7 cellular contexts compared by ENCODE assay signal in genomic region chr19:8580710-8581281, GRCh38. TPM values are rescaled to one million over a fixed set of nuclear protein-coding genes. Genes with fewer than 3 reads are reported as not detected.
DNase-seq lines count a peak whose midpoint lies in the region; ATAC-seq and TF ChIP-seq lines count a peak whose summit lies in the region.

No MANE protein-coding gene starts in this region.

- intact Hi-C loops in activated naive CD4-positive, alpha-beta T cell treated with anti-CD3 and anti-CD28 coated beads for 36 hours (cut with micrococcal nuclease), result loop anchor here (1.0 to 2.0 kb wide), 4 partner anchors 43 to 226 kb away; no protein-coding TSS in a partner anchor
- intact Hi-C loops in head of caudate nucleus (cut with DNase I), result no loop called here
- intact Hi-C loops in aorta (cut with DNase I), result loop anchor here (2.0 to 5.0 kb wide), 2 partner anchors 62 kb away; no protein-coding TSS in a partner anchor

- H3K36me3 ChIP-seq in aorta (ENCODE audit: control insufficient read depth in 1 of 2, insufficient read depth in 2 of 2, low read length in 1 of 2), result no peaks in the 10 kb centered on the region

- TF ChIP-seq CTCF in GM12873 (IDR thresholded peaks at IDR 0.05; ENCODE audit: insufficient read depth, low read depth, low read length, missing control alignments) (peak; percentile 98), progenitor cell of endocrine pancreas (IDR thresholded peaks at IDR 0.05; ENCODE audit: unreplicated experiment) (peak; percentile 100)

- DNase-seq in Kasumi-1 (lab: John Stamatoyannopoulos, UW), result peak; percentile 84
- peak; percentile 52 for DNase-seq in SKM-1 (lab: John Stamatoyannopoulos, UW; ENCODE audit: unreplicated experiment)
- peak; percentile 92 for DNase-seq in activated naive CD4-positive, alpha-beta T cell treated with anti-CD3 and anti-CD28 coated beads for 36 hours
- peak; percentile 39 to 86 (median 72) for DNase-seq in head of caudate nucleus
- DNase-seq in progenitor cell of endocrine pancreas (ENCODE audit: low spot score, unreplicated experiment), result peak; percentile 76
- DNase-seq in aorta, result peak; percentile 87 to 93

- H3K4me1 Mint-ChIP-seq in activated naive CD4-positive, alpha-beta T cell treated with anti-CD3 and anti-CD28 coated beads for 36 hours (ENCODE audit: low read depth), result peaks cover 32% of the 10 kb centered on the region
- H3K4me1 Mint-ChIP-seq in progenitor cell of endocrine pancreas (ENCODE audit: low read depth), result no peaks in the 10 kb centered on the region

- 6% methylated on average over 21 of the region's 21 CpGs for WGBS in aorta, 2 donors

- H3K9me3 ChIP-seq in aorta (ENCODE audit: control insufficient read depth, low read length), result no peaks in the 10 kb centered on the region

- no peaks in the 10 kb centered on the region for H3K27me3 Mint-ChIP-seq in activated naive CD4-positive, alpha-beta T cell treated with anti-CD3 and anti-CD28 coated beads for 36 hours (ENCODE audit: low read depth)
- H3K27me3 Mint-ChIP-seq in progenitor cell of endocrine pancreas, result peaks cover 24% of the 10 kb centered on the region

- CTCF ChIA-PET in activated naive CD4-positive, alpha-beta T cell treated with anti-CD3 and anti-CD28 coated beads for 36 hours (lab: Charles Lee), result interaction anchor here (0.6 to 7.2 kb wide), 31 partner anchors 14 to 475 kb away, joined by 3 to 103 read pairs (median 4); partner anchors contain the start of genes MARCHF2 and ZNF414

- no peaks in the 10 kb centered on the region for H3K4me1 ChIP-seq in aorta (ENCODE audit: control insufficient read depth in 1 of 2, insufficient read depth in 2 of 2, low read length in 2 of 2)

- no peak overlapping the region for H3K4me3 ChIP-seq in aorta (ENCODE audit: low read length in 2 of 2)

- no peak overlapping the region for H3K27ac ChIP-seq in aorta (ENCODE audit: low read depth in 1 of 2, low read length in 2 of 2)

- H3K27me3 ChIP-seq in aorta (ENCODE audit: control insufficient read depth in 1 of 2, insufficient read depth in 2 of 2, low read length in 1 of 2), result no peaks in the 10 kb centered on the region

- peak; percentile 90 for ATAC-seq in aorta (ENCODE audit: low FRiP score)

- H3K9me3 Mint-ChIP-seq in activated naive CD4-positive, alpha-beta T cell treated with anti-CD3 and anti-CD28 coated beads for 36 hours, result no peaks in the 10 kb centered on the region
- H3K9me3 Mint-ChIP-seq in progenitor cell of endocrine pancreas (ENCODE audit: low read depth), result no peaks in the 10 kb centered on the region

- H3K4me3 Mint-ChIP-seq in activated naive CD4-positive, alpha-beta T cell treated with anti-CD3 and anti-CD28 coated beads for 36 hours, result no peak overlapping the region
- no peak overlapping the region for H3K4me3 Mint-ChIP-seq in progenitor cell of endocrine pancreas (ENCODE audit: low read depth)

- H3K36me3 Mint-ChIP-seq in activated naive CD4-positive, alpha-beta T cell treated with anti-CD3 and anti-CD28 coated beads for 36 hours (ENCODE audit: low read depth), result no peaks in the 10 kb centered on the region
- H3K36me3 Mint-ChIP-seq in progenitor cell of endocrine pancreas (ENCODE audit: insufficient read depth), result no peaks in the 10 kb centered on the region

- no peak overlapping the region for H3K27ac Mint-ChIP-seq in activated naive CD4-positive, alpha-beta T cell treated with anti-CD3 and anti-CD28 coated beads for 36 hours
- H3K27ac Mint-ChIP-seq in progenitor cell of endocrine pancreas, result no peak overlapping the region

RNA-seq across cellular contexts. Expression of gene MYO1F, which starts 3.6 kb away (rescaled TPM):
- total RNA-seq in activated naive CD4-positive, alpha-beta T cell treated with anti-CD3 and anti-CD28 coated beads for 36 hours, result 1 to 10 TPM; 2.0 to 2.2 TPM
- total RNA-seq in progenitor cell of endocrine pancreas (0.16 and 0.55 TPM in 2 replicates), aorta (10 to 100 TPM; 30.3 to 63.8 TPM)
- 10 to 100 TPM in 1 of 2 donors, 1 to 10 TPM in 1; 2.1 to 10.0 TPM for polyA plus RNA-seq in aorta

RNA-seq across cellular contexts. Expression of gene ADAMTS10, which starts 29.7 kb away (rescaled TPM):
- 1 to 10 TPM; 3.3 to 3.5 TPM for total RNA-seq in activated naive CD4-positive, alpha-beta T cell treated with anti-CD3 and anti-CD28 coated beads for 36 hours
- total RNA-seq in progenitor cell of endocrine pancreas (53.0 and 59.1 TPM in 2 replicates), aorta (100 to 1,000 TPM in 1 of 2 donors, 10 to 100 TPM in 1; 58.1 to 188 TPM)
- polyA plus RNA-seq in aorta, result 100 to 1,000 TPM in 1 of 2 donors, 10 to 100 TPM in 1; 18.8 to 264 TPM

RNA-seq across cellular contexts. Expression of gene NFILZ, which starts 49.6 kb away (rescaled TPM):
- not detected for total RNA-seq in activated naive CD4-positive, alpha-beta T cell treated with anti-CD3 and anti-CD28 coated beads for 36 hours
- not detected in 2 replicates for total RNA-seq in progenitor cell of endocrine pancreas
- not detected for total RNA-seq in aorta
- not detected for polyA plus RNA-seq in aorta

Comparison
In these comparisons a context has a peak if more than half of its experiments do, and no peak if none do; other contexts are left out.
1. RNA of gene MYO1F, which starts 3.6 kb away (total RNA-seq): 30.3 to 63.8 TPM in aorta; 2.0 to 2.2 TPM in activated naive CD4-positive, alpha-beta T cell treated with anti-CD3 and anti-CD28 coated beads for 36 hours and 0.16 to 0.55 TPM in progenitor cell of endocrine pancreas; every median in the first group is over 4 times any median in the second.
2. RNA of gene ADAMTS10, which starts 29.7 kb away (total RNA-seq): 58.1 to 188 TPM in aorta and 53.0 to 59.1 TPM in progenitor cell of endocrine pancreas; 3.3 to 3.5 TPM in activated naive CD4-positive, alpha-beta T cell treated with anti-CD3 and anti-CD28 coated beads for 36 hours; every median in the first group is over 10 times any median in the second.
3. Peak in every context shown above with its lines, with median percentiles within 50 percentile points of each other: DNase-seq.